Comparison of ENCODE assay signal across 8 cellular contexts in the genomic region with DNA sequence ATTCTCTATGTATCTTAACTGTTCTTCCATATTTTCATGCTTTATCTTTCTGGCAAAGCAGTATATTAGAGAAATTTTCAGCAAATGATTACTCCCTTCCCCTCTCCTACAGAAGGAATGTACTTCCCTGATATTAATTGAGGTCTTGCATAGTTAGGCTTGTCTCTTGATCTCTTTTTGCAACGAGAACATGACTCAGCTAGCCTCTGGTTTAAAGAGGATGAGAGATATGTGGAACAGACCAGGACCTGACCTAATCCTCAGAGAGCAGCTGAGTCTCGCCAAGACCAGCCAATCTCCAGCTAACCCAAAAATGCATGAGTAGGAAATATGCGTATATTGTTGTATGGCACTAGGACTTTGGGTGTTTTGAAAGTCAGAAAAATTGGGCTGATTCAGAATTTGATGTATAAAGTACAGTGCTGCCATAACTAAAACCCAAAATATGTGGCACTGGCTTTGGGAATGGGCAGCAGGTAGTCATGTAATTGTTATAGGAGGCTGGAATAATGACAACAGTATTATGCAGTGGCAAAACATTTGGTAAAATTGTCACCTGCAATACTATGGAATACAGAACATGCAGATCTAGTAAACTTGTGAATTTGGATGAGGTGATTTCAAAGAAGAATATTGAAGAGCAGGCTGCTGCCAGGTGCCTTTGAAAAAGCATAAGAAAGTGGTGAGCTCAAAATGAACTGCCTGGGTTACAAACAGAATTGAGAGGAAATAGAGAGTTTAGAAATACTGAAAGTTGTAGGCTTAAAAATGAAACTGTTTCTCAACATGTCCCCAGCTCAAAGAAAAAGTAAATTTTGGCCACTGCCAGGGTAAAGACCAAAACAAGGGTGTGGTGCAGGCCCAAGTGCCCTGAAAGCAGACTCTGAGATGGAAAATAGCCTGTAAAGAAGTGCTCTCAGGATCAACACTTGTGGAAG.
A peak's percentile ranks its signal among the peaks of the same experiment; 100 is the strongest.
DNase-seq lines count a peak whose midpoint lies in the region; ATAC-seq and TF ChIP-seq lines count a peak whose summit lies in the region.

No MANE protein-coding gene starts in this region.

- DNase-seq in GM10266 (ENCODE audit: extremely low spot score) (peak; percentile 12), HL-60 (ENCODE audit: low read depth in 1 of 2, low spot score in 1 of 2) (peak in 1 of 2 experiments; percentile 49), fibroblast of gingiva (ENCODE audit: low read depth) (peak; percentile 29), DMS53 (lab: John Stamatoyannopoulos, UW) (no peak), NCI-H526 treated with DMSO at 0.1 percent for 48 hours (lab: John Stamatoyannopoulos, UW) (no peak), NCI-H2227 treated with DMSO at 0.1 percent for 48 hours (lab: John Stamatoyannopoulos, UW) (no peak), HK-2 (ENCODE audit: unreplicated experiment) (no peak)

- TF ChIP-seq CTCF in GM10266 (IDR thresholded peaks at IDR 0.05; ENCODE audit: control insufficient read depth, insufficient read depth, low read depth, missing control alignments) (no peak), HL-60 (IDR thresholded peaks at IDR 0.05; ENCODE audit: insufficient read depth, low read length) (no peak)

- no peaks in the 10 kb centered on the region for H3K27me3 ChIP-seq in HL-60 (ENCODE audit: insufficient read depth, poor library complexity, severe bottlenecking)

- ATAC-seq in GM21447 (IDR thresholded peaks at IDR 0.05; ENCODE audit: unreplicated experiment) = peak; percentile 93

- H3K27ac ChIP-seq in HL-60 (replicated peaks) = peak overlapping the region; percentile 54

- H3K4me3 ChIP-seq in HL-60 (replicated peaks; ENCODE audit: insufficient read depth, low read length) = no peak overlapping the region

Comparison
In these comparisons a context has a peak if more than half of its experiments do, and no peak if none do; other contexts are left out.
1. DNase-seq: peak in GM10266 (single experiment) and fibroblast of gingiva (single experiment); none in DMS53 (single experiment), NCI-H526 treated with DMSO at 0.1 percent for 48 hours (single experiment), NCI-H2227 treated with DMSO at 0.1 percent for 48 hours (single experiment) and HK-2 (single experiment).